Comparison of ENCODE assay signal across 15 cellular contexts in the genomic region with DNA sequence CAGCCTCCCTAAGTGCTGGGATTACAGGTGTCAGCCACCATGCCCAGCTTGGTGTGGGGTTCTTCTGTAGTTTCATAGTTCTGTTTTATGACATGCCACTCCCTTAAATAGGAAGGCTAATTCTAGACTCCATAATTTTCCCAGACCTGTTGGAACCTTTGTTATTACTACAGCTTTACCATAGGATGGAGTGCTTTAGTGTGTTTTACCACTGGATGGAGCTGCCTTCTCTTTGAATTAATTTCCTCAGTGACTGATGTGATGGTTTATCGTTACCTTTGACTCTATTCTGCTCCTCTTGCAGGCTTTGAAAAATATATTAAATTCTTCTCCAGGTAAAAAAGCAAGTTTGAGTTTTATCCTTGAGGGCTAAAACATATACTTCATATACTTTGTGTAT.
DNase-seq lines count a peak whose midpoint lies in the region; ATAC-seq and TF ChIP-seq lines count a peak whose summit lies in the region.
"Had no signal": no experiment of that assay in that cellular context is flagged by ENCODE, and none has a peak within 500 bp of the region (broad histone marks: within the 10 kb centered on the region; RNA-seq: fewer than 3 reads in every experiment).

No MANE protein-coding gene starts in this region.

- H3K4me3 Mint-ChIP-seq in T-helper 17 cell, result no peak overlapping the region
- H3K4me3 Mint-ChIP-seq in activated T-helper 1 cell treated with anti-CD3 and anti-CD28 coated beads, Interleukin-12 subunit alpha, Interleukin-12 subunit beta, Interleukin-2, Interleukin-4 antibody, amounts not matched to agents 30 ng/mL and 10 ng/mL and 1 ng/mL, durations not matched to agents 14 hours and 24 hours and 36 hours, result no peak overlapping the region
- H3K4me3 Mint-ChIP-seq: activated CD8-positive, alpha-beta memory T cell treated with anti-CD3 and anti-CD28 coated beads, Interleukin-2, amount 10 ng/mL, durations not matched to agents 7 days and 5 days; activated naive CD8-positive, alpha-beta T cell treated with anti-CD3 and anti-CD28 coated beads for 36 hours had no signal

- no peaks in the 10 kb centered on the region for H3K9me3 ChIP-seq in T-helper 17 cell (ENCODE audit: control insufficient read depth, low read length, poor library complexity, severe bottlenecking)

- H3K27ac ChIP-seq in 22Rv1, result no peak overlapping the region

- H3K36me3 Mint-ChIP-seq in T-helper 17 cell (ENCODE audit: low read depth), result peaks cover 2% of the 10 kb centered on the region
- no peaks in the 10 kb centered on the region for H3K36me3 Mint-ChIP-seq in activated T-helper 1 cell treated with anti-CD3 and anti-CD28 coated beads, Interleukin-12 subunit alpha, Interleukin-12 subunit beta, Interleukin-2, Interleukin-4 antibody, amounts not matched to agents 30 ng/mL and 10 ng/mL and 1 ng/mL, durations not matched to agents 14 hours and 24 hours and 36 hours (ENCODE audit: low read depth)

- TF ChIP-seq CTCF in 22Rv1 (IDR thresholded peaks at IDR 0.05), result peak; percentile 30; the same call in 1 of the 2 replicates

- H3K27me3 Mint-ChIP-seq in T-helper 17 cell, result peaks cover 30% of the 10 kb centered on the region
- H3K27me3 Mint-ChIP-seq in activated T-helper 1 cell treated with anti-CD3 and anti-CD28 coated beads, Interleukin-12 subunit alpha, Interleukin-12 subunit beta, Interleukin-2, Interleukin-4 antibody, amounts not matched to agents 30 ng/mL and 10 ng/mL and 1 ng/mL, durations not matched to agents 14 hours and 24 hours and 36 hours (ENCODE audit: insufficient read depth), result peaks cover 48% of the 10 kb centered on the region

- no peaks in the 10 kb centered on the region for H3K4me1 Mint-ChIP-seq in T-helper 17 cell
- no peaks in the 10 kb centered on the region for H3K4me1 Mint-ChIP-seq in activated T-helper 1 cell treated with anti-CD3 and anti-CD28 coated beads, Interleukin-12 subunit alpha, Interleukin-12 subunit beta, Interleukin-2, Interleukin-4 antibody, amounts not matched to agents 30 ng/mL and 10 ng/mL and 1 ng/mL, durations not matched to agents 14 hours and 24 hours and 36 hours (ENCODE audit: low read depth)
- H3K4me1 Mint-ChIP-seq: activated CD8-positive, alpha-beta memory T cell treated with anti-CD3 and anti-CD28 coated beads, Interleukin-2, amount 10 ng/mL, durations not matched to agents 7 days and 5 days had no signal

- ATAC-seq in T-helper 17 cell (no peak), GM21447 (IDR thresholded peaks at IDR 0.05; ENCODE audit: unreplicated experiment) (no peak), esophagus mucosa (no peak)
- ATAC-seq: activated CD8-positive, alpha-beta memory T cell treated with anti-CD3 and anti-CD28 coated beads, Interleukin-2, amount 10 ng/mL, durations not matched to agents 7 days and 5 days had no signal

- peak overlapping the region; percentile 43 for H3K27ac Mint-ChIP-seq in T-helper 17 cell
- H3K27ac Mint-ChIP-seq in activated T-helper 1 cell treated with anti-CD3 and anti-CD28 coated beads, Interleukin-12 subunit alpha, Interleukin-12 subunit beta, Interleukin-2, Interleukin-4 antibody, amounts not matched to agents 30 ng/mL and 10 ng/mL and 1 ng/mL, durations not matched to agents 14 hours and 24 hours and 36 hours, result no peak overlapping the region
- H3K27ac Mint-ChIP-seq: activated CD8-positive, alpha-beta memory T cell treated with anti-CD3 and anti-CD28 coated beads, Interleukin-2, amount 10 ng/mL, durations not matched to agents 7 days and 5 days; activated naive CD8-positive, alpha-beta T cell treated with anti-CD3 and anti-CD28 coated beads for 36 hours had no signal

- DNase-seq in HCEC 1CT, result peak; percentile 1
- no peak for DNase-seq in T-helper 17 cell
- peak; percentile 23 for DNase-seq in fibroblast of peridontal ligament (ENCODE audit: extremely low read depth)
- DNase-seq in activated T-helper 1 cell treated with anti-CD3 and anti-CD28 coated beads, Interleukin-12 subunit alpha, Interleukin-12 subunit beta, Interleukin-2, Interleukin-4 antibody, amounts not matched to agents 30 ng/mL and 10 ng/mL and 1 ng/mL, durations not matched to agents 14 hours and 24 hours and 36 hours (ENCODE audit: low spot score), result no peak
- no peak for DNase-seq in activated CD4-positive, CD25-positive, alpha-beta regulatory T cell (lab: John Stamatoyannopoulos, UW)
- DNase-seq: activated CD8-positive, alpha-beta memory T cell treated with anti-CD3 and anti-CD28 coated beads, Interleukin-2, amount 10 ng/mL, durations not matched to agents 7 days and 5 days; activated naive CD8-positive, alpha-beta T cell treated with anti-CD3 and anti-CD28 coated beads for 36 hours; AML-193; NCI-H2227 treated with DMSO at 0.1 percent for 48 hours; retina; stimulated activated CD4-positive, alpha-beta T cell treated with anti-CD3 and anti-CD28 coated beads, Interleukin-4, amount 100 ng/mL, for 4 hours; stimulated activated naive CD4-positive, alpha-beta T cell treated with Interleukin-2 at 50 U/mL for 16 hours had no signal

- no peaks in the 10 kb centered on the region for H3K9me3 Mint-ChIP-seq in activated T-helper 1 cell treated with anti-CD3 and anti-CD28 coated beads, Interleukin-12 subunit alpha, Interleukin-12 subunit beta, Interleukin-2, Interleukin-4 antibody, amounts not matched to agents 30 ng/mL and 10 ng/mL and 1 ng/mL, durations not matched to agents 14 hours and 24 hours and 36 hours

- intact Hi-C loops in activated T-helper 1 cell treated with anti-CD3 and anti-CD28 coated beads, Interleukin-12 subunit alpha, Interleukin-12 subunit beta, Interleukin-2, Interleukin-4 antibody, amounts not matched to agents 30 ng/mL and 10 ng/mL and 1 ng/mL, durations not matched to agents 14 hours and 24 hours and 36 hours (cut with micrococcal nuclease), result no loop called here

Comparison
In these comparisons a context has a peak if more than half of its experiments do, and no peak if none do; other contexts are left out.
1. DNase-seq: peak in HCEC 1CT (single experiment) and fibroblast of peridontal ligament (single experiment); none in T-helper 17 cell (0 of 3), activated T-helper 1 cell treated with anti-CD3 and anti-CD28 coated beads, Interleukin-12 subunit alpha, Interleukin-12 subunit beta, Interleukin-2, Interleukin-4 antibody, amounts not matched to agents 30 ng/mL and 10 ng/mL and 1 ng/mL, durations not matched to agents 14 hours and 24 hours and 36 hours (single experiment) and activated CD4-positive, CD25-positive, alpha-beta regulatory T cell (0 of 4).